ENCODE assay signal across 17 cellular contexts in the genomic region with DNA sequence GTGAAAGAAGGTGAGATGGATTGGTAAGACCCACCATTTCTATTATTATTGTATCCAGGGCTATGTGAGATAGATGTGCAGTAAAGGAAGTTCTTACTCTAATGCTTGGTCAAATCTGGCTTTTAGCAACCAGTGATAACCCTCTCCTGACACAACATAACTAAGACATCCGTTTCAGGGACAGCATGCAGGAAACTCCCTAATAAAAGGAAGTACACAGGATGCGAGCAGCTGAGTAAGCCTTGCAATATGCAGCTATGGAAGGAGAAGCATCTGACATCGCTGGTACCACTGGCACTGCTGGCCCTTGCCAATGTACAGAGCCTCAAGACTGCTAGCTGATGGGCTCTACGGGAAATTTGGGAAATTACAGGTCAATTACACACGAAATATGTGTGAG.
"Had no signal": no experiment of that assay in that cellular context is flagged by ENCODE, and none has a peak within 500 bp of the region (broad histone marks: within the 10 kb centered on the region; RNA-seq: fewer than 3 reads in every experiment).

No MANE protein-coding gene starts in this region.

- H3K4me3 ChIP-seq: cardiac muscle cell, esophagus muscularis mucosa, right atrium auricular region, skin epidermis, thyroid gland, uterus had no signal

- ATAC-seq: activated CD4-positive, CD25-positive, alpha-beta regulatory T cell treated with anti-CD3 and anti-CD28 coated beads, Interleukin-2, amount 50 U/mL, for 24 hours; natural killer cell treated with Interleukin-12 subunit alpha and Interleukin-12 subunit beta and Interleukin-15 and Interleukin-18, amount 100 ng/mL, for 72 hours; stimulated activated naive B cell treated with anti-CD40 and anti-IgM and Interleukin-4, amounts not matched to agents 10 μg/mL and 1 μg/mL and 100 μg/mL, for 72 hours had no signal

- H3K27ac ChIP-seq: cardiac muscle cell, esophagus muscularis mucosa, right atrium auricular region, skin epidermis, thyroid gland, uterus had no signal

- DNase-seq: activated CD4-positive, alpha-beta T cell treated with anti-CD3 and anti-CD28 coated beads, Interleukin-2, amount 50 U/mL, for 4 hours; activated naive CD4-positive, alpha-beta T cell treated with anti-CD3 and anti-CD28 coated beads for 36 hours; glutamatergic neuron; occipital lobe; stimulated activated CD4-positive, alpha-beta T cell treated with anti-CD3 and anti-CD28 coated beads, Interleukin-15, amount 100 ng/mL, for 24 hours; stimulated activated CD4-positive, alpha-beta T cell treated with anti-CD3 and anti-CD28 coated beads, Interleukin-4, amount 100 ng/mL, for 1 hour; stimulated activated naive B cell treated with anti-CD40 and anti-IgM and Interleukin-4, amounts not matched to agents 10 μg/mL and 1 μg/mL and 100 μg/mL, for 72 hours; T-helper 2 cell; thyroid gland; uterus had no signal

- H3K4me1 ChIP-seq: esophagus muscularis mucosa, right atrium auricular region, thyroid gland, uterus had no signal

- H3K36me3 ChIP-seq: cardiac muscle cell, esophagus muscularis mucosa, right atrium auricular region, thyroid gland, uterus had no signal

- H3K9me3 ChIP-seq: thyroid gland had no signal

- H3K27me3 ChIP-seq: cardiac muscle cell, esophagus muscularis mucosa, right atrium auricular region, thyroid gland, uterus had no signal

- FAIRE-seq: TTC549 had no signal
